In the genomic region with DNA sequence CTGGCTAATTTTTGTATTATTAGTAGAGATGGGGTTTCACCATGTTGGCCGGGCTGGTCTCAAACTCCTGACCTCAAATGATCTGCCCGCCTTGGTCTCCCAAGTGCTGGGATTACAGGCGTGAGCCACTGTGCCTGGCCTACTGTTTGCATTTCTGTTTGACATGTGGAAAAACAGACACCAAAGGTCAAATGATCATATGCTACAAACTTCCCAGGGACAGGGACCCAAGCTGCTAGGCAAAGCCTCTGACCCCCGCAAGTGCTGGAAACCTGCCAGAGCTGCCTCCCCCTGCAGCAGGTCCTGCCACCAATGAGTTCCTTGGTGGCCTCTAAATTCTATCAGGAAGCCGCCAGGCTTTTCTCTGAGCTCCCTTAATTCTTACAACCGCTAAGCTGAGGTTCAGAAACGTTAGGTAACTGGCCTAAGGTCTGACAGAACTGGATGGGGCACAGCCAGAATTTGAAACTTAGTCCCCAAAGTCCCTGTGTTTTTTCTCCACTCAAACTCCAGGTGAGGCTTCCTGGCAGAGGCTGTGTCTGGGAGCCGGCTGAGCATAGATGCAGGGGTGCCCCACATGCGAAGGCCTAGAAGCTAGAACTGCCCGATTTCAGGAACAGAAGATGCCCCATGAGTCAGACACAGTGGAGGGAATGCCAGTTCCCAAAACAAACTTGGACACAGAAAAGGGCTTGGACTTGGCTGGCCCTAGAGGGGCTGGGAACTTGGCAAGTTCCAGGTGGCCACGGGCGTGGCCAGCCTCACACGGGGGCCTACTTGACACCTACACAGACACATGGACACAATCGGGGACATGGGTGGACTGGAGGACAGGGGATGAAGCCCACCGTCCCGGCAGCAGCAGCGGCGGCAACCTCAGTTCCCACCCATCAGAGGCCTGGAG, we compare ENCODE assay signal across 1 cellular context.
TF ChIP-seq lines count a peak whose summit lies in the region.

No MANE protein-coding gene starts in this region.

TF ChIP-seq in HepG2, 621 proteins besides CTCF, POLR2A, EP300 and RAD21 (continued from another document and continues in another):
- TF ChIP-seq, protein P1, sequence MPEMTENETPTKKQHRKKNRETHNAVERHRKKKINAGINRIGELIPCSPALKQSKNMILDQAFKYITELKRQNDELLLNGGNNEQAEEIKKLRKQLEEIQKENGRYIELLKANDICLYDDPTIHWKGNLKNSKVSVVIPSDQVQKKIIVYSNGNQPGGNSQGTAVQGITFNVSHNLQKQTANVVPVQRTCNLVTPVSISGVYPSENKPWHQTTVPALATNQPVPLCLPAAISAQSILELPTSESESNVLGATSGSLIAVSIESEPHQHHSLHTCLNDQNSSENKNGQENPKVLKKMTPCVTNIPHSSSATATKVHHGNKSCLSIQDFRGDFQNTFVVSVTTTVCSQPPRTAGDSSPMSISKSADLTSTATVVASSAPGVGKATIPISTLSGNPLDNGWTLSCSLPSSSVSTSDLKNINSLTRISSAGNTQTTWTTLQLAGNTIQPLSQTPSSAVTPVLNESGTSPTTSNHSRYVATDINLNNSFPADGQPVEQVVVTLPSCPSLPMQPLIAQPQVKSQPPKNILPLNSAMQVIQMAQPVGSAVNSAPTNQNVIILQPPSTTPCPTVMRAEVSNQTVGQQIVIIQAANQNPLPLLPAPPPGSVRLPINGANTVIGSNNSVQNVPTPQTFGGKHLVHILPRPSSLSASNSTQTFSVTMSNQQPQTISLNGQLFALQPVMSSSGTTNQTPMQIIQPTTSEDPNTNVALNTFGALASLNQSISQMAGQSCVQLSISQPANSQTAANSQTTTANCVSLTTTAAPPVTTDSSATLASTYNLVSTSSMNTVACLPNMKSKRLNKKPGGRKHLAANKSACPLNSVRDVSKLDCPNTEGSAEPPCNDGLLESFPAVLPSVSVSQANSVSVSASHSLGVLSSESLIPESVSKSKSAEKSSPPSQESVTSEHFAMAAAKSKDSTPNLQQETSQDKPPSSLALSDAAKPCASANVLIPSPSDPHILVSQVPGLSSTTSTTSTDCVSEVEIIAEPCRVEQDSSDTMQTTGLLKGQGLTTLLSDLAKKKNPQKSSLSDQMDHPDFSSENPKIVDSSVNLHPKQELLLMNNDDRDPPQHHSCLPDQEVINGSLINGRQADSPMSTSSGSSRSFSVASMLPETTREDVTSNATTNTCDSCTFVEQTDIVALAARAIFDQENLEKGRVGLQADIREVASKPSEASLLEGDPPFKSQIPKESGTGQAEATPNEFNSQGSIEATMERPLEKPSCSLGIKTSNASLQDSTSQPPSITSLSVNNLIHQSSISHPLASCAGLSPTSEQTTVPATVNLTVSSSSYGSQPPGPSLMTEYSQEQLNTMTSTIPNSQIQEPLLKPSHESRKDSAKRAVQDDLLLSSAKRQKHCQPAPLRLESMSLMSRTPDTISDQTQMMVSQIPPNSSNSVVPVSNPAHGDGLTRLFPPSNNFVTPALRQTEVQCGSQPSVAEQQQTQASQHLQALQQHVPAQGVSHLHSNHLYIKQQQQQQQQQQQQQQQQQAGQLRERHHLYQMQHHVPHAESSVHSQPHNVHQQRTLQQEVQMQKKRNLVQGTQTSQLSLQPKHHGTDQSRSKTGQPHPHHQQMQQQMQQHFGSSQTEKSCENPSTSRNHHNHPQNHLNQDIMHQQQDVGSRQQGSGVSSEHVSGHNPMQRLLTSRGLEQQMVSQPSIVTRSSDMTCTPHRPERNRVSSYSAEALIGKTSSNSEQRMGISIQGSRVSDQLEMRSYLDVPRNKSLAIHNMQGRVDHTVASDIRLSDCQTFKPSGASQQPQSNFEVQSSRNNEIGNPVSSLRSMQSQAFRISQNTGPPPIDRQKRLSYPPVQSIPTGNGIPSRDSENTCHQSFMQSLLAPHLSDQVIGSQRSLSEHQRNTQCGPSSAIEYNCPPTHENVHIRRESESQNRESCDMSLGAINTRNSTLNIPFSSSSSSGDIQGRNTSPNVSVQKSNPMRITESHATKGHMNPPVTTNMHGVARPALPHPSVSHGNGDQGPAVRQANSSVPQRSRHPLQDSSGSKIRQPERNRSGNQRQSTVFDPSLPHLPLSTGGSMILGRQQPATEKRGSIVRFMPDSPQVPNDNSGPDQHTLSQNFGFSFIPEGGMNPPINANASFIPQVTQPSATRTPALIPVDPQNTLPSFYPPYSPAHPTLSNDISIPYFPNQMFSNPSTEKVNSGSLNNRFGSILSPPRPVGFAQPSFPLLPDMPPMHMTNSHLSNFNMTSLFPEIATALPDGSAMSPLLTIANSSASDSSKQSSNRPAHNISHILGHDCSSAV (CRISPR knock-in tag; IDR thresholded peaks at IDR 0.05; ENCODE audit: borderline replicate concordance): no peak
- TF ChIP-seq ZNF333 (CRISPR knock-in tag; IDR thresholded peaks at IDR 0.05; ENCODE audit: borderline replicate concordance): no peak
- TF ChIP-seq RARA (CRISPR knock-in tag; IDR thresholded peaks at IDR 0.05): peak; percentile 83
- TF ChIP-seq, protein P2, sequence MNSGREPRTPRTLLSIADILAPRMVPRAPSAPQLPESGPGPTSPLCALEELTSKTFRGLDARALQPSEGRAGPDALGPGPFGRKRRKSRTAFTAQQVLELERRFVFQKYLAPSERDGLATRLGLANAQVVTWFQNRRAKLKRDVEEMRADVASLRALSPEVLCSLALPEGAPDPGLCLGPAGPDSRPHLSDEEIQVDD (CRISPR knock-in tag; IDR thresholded peaks at IDR 0.05; ENCODE audit: borderline replicate concordance): no peak
- TF ChIP-seq, protein P3, sequence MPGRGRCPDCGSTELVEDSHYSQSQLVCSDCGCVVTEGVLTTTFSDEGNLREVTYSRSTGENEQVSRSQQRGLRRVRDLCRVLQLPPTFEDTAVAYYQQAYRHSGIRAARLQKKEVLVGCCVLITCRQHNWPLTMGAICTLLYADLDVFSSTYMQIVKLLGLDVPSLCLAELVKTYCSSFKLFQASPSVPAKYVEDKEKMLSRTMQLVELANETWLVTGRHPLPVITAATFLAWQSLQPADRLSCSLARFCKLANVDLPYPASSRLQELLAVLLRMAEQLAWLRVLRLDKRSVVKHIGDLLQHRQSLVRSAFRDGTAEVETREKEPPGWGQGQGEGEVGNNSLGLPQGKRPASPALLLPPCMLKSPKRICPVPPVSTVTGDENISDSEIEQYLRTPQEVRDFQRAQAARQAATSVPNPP (CRISPR knock-in tag; IDR thresholded peaks at IDR 0.05): no peak
- no peak for TF ChIP-seq WIZ (CRISPR knock-in tag; IDR thresholded peaks at IDR 0.05)
- TF ChIP-seq ZNF549 (CRISPR knock-in tag; IDR thresholded peaks at IDR 0.05): no peak
- no peak for TF ChIP-seq ZNF329 (CRISPR knock-in tag; IDR thresholded peaks at IDR 0.05; ENCODE audit: low read depth)
- TF ChIP-seq SETDB1 (CRISPR knock-in tag; IDR thresholded peaks at IDR 0.05; ENCODE audit: borderline replicate concordance): no peak
- TF ChIP-seq ZEB1 (IDR thresholded peaks at IDR 0.05; ENCODE audit: insufficient replicate concordance, low read depth): no peak
- TF ChIP-seq GATAD2A (CRISPR knock-in tag; IDR thresholded peaks at IDR 0.05): peak; percentile 85
- TF ChIP-seq, protein P4, sequence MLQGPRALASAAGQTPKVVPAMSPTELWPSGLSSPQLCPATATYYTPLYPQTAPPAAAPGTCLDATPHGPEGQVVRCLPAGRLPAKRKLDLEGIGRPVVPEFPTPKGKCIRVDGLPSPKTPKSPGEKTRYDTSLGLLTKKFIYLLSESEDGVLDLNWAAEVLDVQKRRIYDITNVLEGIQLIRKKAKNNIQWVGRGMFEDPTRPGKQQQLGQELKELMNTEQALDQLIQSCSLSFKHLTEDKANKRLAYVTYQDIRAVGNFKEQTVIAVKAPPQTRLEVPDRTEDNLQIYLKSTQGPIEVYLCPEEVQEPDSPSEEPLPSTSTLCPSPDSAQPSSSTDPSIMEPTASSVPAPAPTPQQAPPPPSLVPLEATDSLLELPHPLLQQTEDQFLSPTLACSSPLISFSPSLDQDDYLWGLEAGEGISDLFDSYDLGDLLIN (CRISPR knock-in tag; IDR thresholded peaks at IDR 0.05; ENCODE audit: borderline replicate concordance): no peak
- TF ChIP-seq MXD4 (CRISPR knock-in tag; IDR thresholded peaks at IDR 0.05): 0 out of 2 replicates have a peak, but pooled peaks have one; percentile 34
- TF ChIP-seq THAP11 (CRISPR knock-in tag; IDR thresholded peaks at IDR 0.05): peak; percentile 31; the same call in 1 of the 2 replicates
- no peak for TF ChIP-seq ZNF775 (CRISPR knock-in tag; IDR thresholded peaks at IDR 0.05; ENCODE audit: borderline replicate concordance)
- peak; percentile 20; the same call in 1 of the 2 replicates for TF ChIP-seq ELF1 (CRISPR knock-in tag; IDR thresholded peaks at IDR 0.05)
- TF ChIP-seq ZNF619 (CRISPR knock-in tag; IDR thresholded peaks at IDR 0.05): no peak
- TF ChIP-seq ZNF749 (CRISPR knock-in tag; IDR thresholded peaks at IDR 0.05; ENCODE audit: borderline replicate concordance): no peak
- TF ChIP-seq, protein P5, sequence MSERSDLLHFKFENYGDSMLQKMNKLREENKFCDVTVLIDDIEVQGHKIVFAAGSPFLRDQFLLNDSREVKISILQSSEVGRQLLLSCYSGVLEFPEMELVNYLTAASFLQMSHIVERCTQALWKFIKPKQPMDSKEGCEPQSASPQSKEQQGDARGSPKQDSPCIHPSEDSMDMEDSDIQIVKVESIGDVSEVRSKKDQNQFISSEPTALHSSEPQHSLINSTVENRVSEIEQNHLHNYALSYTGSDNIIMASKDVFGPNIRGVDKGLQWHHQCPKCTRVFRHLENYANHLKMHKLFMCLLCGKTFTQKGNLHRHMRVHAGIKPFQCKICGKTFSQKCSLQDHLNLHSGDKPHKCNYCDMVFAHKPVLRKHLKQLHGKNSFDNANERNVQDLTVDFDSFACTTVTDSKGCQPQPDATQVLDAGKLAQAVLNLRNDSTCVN (CRISPR knock-in tag; IDR thresholded peaks at IDR 0.05; ENCODE audit: borderline replicate concordance): no peak
- no peak for TF ChIP-seq ZKSCAN1 (IDR thresholded peaks at IDR 0.05; ENCODE audit: low read length)
- peak; percentile 26; the same call in 1 of the 2 replicates for TF ChIP-seq KMT2B (CRISPR knock-in tag; IDR thresholded peaks at IDR 0.05)
- TF ChIP-seq CBX1 (IDR thresholded peaks at IDR 0.05; ENCODE audit: low read depth): no peak
- no peak for TF ChIP-seq CEBPB (IDR thresholded peaks at IDR 0.05; ENCODE audit: borderline replicate concordance, low read depth, low read length)
- TF ChIP-seq HMG20B (CRISPR knock-in tag; conservative IDR thresholded peaks at IDR 0.05): no peak; the same call in 1 of the 2 replicates
- TF ChIP-seq ZNF768 (CRISPR knock-in tag; IDR thresholded peaks at IDR 0.05): no peak
- peak; percentile 75 for TF ChIP-seq ZNF317 (CRISPR knock-in tag; IDR thresholded peaks at IDR 0.05)
- peak; percentile 24; the same call in 1 of the 2 replicates for TF ChIP-seq KDM2A (CRISPR knock-in tag; IDR thresholded peaks at IDR 0.05; ENCODE audit: borderline replicate concordance, low read depth)
- TF ChIP-seq, protein P6, sequence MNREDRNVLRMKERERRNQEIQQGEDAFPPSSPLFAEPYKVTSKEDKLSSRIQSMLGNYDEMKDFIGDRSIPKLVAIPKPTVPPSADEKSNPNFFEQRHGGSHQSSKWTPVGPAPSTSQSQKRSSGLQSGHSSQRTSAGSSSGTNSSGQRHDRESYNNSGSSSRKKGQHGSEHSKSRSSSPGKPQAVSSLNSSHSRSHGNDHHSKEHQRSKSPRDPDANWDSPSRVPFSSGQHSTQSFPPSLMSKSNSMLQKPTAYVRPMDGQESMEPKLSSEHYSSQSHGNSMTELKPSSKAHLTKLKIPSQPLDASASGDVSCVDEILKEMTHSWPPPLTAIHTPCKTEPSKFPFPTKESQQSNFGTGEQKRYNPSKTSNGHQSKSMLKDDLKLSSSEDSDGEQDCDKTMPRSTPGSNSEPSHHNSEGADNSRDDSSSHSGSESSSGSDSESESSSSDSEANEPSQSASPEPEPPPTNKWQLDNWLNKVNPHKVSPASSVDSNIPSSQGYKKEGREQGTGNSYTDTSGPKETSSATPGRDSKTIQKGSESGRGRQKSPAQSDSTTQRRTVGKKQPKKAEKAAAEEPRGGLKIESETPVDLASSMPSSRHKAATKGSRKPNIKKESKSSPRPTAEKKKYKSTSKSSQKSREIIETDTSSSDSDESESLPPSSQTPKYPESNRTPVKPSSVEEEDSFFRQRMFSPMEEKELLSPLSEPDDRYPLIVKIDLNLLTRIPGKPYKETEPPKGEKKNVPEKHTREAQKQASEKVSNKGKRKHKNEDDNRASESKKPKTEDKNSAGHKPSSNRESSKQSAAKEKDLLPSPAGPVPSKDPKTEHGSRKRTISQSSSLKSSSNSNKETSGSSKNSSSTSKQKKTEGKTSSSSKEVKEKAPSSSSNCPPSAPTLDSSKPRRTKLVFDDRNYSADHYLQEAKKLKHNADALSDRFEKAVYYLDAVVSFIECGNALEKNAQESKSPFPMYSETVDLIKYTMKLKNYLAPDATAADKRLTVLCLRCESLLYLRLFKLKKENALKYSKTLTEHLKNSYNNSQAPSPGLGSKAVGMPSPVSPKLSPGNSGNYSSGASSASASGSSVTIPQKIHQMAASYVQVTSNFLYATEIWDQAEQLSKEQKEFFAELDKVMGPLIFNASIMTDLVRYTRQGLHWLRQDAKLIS (CRISPR knock-in tag; IDR thresholded peaks at IDR 0.05): no peak
- TF ChIP-seq CENPT (CRISPR knock-in tag; IDR thresholded peaks at IDR 0.05; ENCODE audit: low read depth): no peak
- TF ChIP-seq SMAD3 (CRISPR knock-in tag; IDR thresholded peaks at IDR 0.05): no peak
- TF ChIP-seq, protein P7, sequence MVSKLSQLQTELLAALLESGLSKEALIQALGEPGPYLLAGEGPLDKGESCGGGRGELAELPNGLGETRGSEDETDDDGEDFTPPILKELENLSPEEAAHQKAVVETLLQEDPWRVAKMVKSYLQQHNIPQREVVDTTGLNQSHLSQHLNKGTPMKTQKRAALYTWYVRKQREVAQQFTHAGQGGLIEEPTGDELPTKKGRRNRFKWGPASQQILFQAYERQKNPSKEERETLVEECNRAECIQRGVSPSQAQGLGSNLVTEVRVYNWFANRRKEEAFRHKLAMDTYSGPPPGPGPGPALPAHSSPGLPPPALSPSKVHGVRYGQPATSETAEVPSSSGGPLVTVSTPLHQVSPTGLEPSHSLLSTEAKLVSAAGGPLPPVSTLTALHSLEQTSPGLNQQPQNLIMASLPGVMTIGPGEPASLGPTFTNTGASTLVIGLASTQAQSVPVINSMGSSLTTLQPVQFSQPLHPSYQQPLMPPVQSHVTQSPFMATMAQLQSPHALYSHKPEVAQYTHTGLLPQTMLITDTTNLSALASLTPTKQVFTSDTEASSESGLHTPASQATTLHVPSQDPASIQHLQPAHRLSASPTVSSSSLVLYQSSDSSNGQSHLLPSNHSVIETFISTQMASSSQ (IDR thresholded peaks at IDR 0.05; ENCODE audit: low read depth): no peak
- TF ChIP-seq, protein P7 (CRISPR knock-in tag; IDR thresholded peaks at IDR 0.05; ENCODE audit: borderline replicate concordance): no peak
- TF ChIP-seq EZH2 (conservative IDR thresholded peaks at IDR 0.05; ENCODE audit: low read depth, low read length): no peak
